ENCODE assay signal across 13 cellular contexts in genomic region chr1:50973875-50974617, GRCh38. TPM values are rescaled to one million over a fixed set of nuclear protein-coding genes. Genes with fewer than 3 reads are reported as not detected.
DNase-seq lines count a peak whose midpoint lies in the region; ATAC-seq and TF ChIP-seq lines count a peak whose summit lies in the region.
"Had no signal": no experiment of that assay in that cellular context is flagged by ENCODE, and none has a peak within 500 bp of the region (broad histone marks: within the 10 kb centered on the region; RNA-seq: fewer than 3 reads in every experiment).

No MANE protein-coding gene starts in this region.

- intact Hi-C loops in left ventricle myocardium inferior (cut with micrococcal nuclease) = no loop called here
- intact Hi-C loops in Right ventricle myocardium superior (cut with DNase I) = no loop called here
- intact Hi-C loops in vagina (cut with DNase I) = no loop called here

- H3K27ac ChIP-seq in left ventricle myocardium inferior (replicated peaks) (peak overlapping the region; percentile 99), endodermal cell (ENCODE audit: low read depth, low read length) (no peak overlapping the region), vagina (peak overlapping the region; percentile 97), foreskin keratinocyte (no peak overlapping the region)

- ATAC-seq in Right ventricle myocardium superior (ENCODE audit: poor library complexity) = no peak
- ATAC-seq in foreskin keratinocyte = no peak

- TF ChIP-seq CTCF in left ventricle myocardium inferior (IDR thresholded peaks at IDR 0.05; ENCODE audit: borderline replicate concordance) = no peak
- TF ChIP-seq CTCF in endodermal cell (conservative IDR thresholded peaks at IDR 0.05) = no peak
- TF ChIP-seq CTCF in vagina (IDR thresholded peaks at IDR 0.05) = no peak
- TF ChIP-seq CTCF in foreskin keratinocyte (conservative IDR thresholded peaks at IDR 0.05) = no peak

- no peaks in the 10 kb centered on the region for H3K27me3 ChIP-seq in left ventricle myocardium inferior (ENCODE audit: low read depth)
- H3K27me3 ChIP-seq in endodermal cell (ENCODE audit: control insufficient read depth, insufficient read depth, low read length, poor library complexity, severe bottlenecking) = peaks cover 98% of the 10 kb centered on the region
- no peaks in the 10 kb centered on the region for H3K27me3 ChIP-seq in vagina
- peaks cover 30% of the 10 kb centered on the region for H3K27me3 ChIP-seq in foreskin keratinocyte

- H3K9ac ChIP-seq in endodermal cell (ENCODE audit: extremely low read depth, low read length, poor library complexity, severe bottlenecking) = no peak overlapping the region

- H3K4me3 Mint-ChIP-seq in endodermal cell = no peak overlapping the region
- H3K4me3 Mint-ChIP-seq: activated CD4-positive, alpha-beta memory T cell treated with anti-CD3 and anti-CD28 coated beads for 36 hours; activated naive CD8-positive, alpha-beta T cell treated with anti-CD3 and anti-CD28 coated beads, Interleukin-2, amount 10 ng/mL, durations not matched to agents 7 days and 5 days had no signal

- no peaks in the 10 kb centered on the region for H3K36me3 ChIP-seq in left ventricle myocardium inferior
- H3K36me3 ChIP-seq in endodermal cell (ENCODE audit: control insufficient read depth, insufficient read depth, low read length) = no peaks in the 10 kb centered on the region
- H3K36me3 ChIP-seq in vagina = no peaks in the 10 kb centered on the region

- DNase-seq in left ventricle myocardium inferior = no peak
- no peak for DNase-seq in Right ventricle myocardium superior
- DNase-seq in NCI-H748 (lab: John Stamatoyannopoulos, UW; ENCODE audit: unreplicated experiment) = peak; percentile 67
- DNase-seq in endodermal cell = peak; percentile 53
- DNase-seq in vagina (ENCODE audit: extremely low spot score in 2 of 2) = no peak
- DNase-seq in foreskin keratinocyte = no peak
- DNase-seq in SKM-1 treated with dmso at 0.1 percent for 144 hours (lab: John Stamatoyannopoulos, UW; ENCODE audit: unreplicated experiment) = no peak
- DNase-seq in GM19238 (ENCODE audit: insufficient read length, low spot score) = no peak
- DNase-seq: activated CD4-positive, alpha-beta memory T cell treated with anti-CD3 and anti-CD28 coated beads for 36 hours; activated naive CD8-positive, alpha-beta T cell treated with anti-CD3 and anti-CD28 coated beads, Interleukin-2, amount 10 ng/mL, durations not matched to agents 7 days and 5 days; AML-193; KG1; stimulated activated CD4-positive, alpha-beta T cell treated with anti-CD3 and anti-CD28 coated beads, Interleukin-12 subunit alpha, Interleukin-12 subunit beta, amount 100 ng/mL, for 4 hours had no signal

- H3K9me3 Mint-ChIP-seq in endodermal cell = no peaks in the 10 kb centered on the region
- H3K9me3 Mint-ChIP-seq: activated CD4-positive, alpha-beta memory T cell treated with anti-CD3 and anti-CD28 coated beads for 36 hours; activated naive CD8-positive, alpha-beta T cell treated with anti-CD3 and anti-CD28 coated beads, Interleukin-2, amount 10 ng/mL, durations not matched to agents 7 days and 5 days had no signal

- 8 to 10% methylated on average over 6 to 13 of the region's 13 CpGs for WGBS in endodermal cell (ENCODE audit: insufficient coverage in 1 of 2, insufficient read length in 1 of 2), 2 experiments

- peaks cover 92% of the 10 kb centered on the region for H3K27me3 Mint-ChIP-seq in endodermal cell (ENCODE audit: insufficient read depth)

- peaks cover 26% of the 10 kb centered on the region for H3K4me1 Mint-ChIP-seq in endodermal cell

- no peak for TF ChIP-seq POLR2A in vagina (IDR thresholded peaks at IDR 0.05)

- H3K36me3 Mint-ChIP-seq in endodermal cell (ENCODE audit: low read depth) = no peaks in the 10 kb centered on the region

- H3K4me3 ChIP-seq in left ventricle myocardium inferior (peak overlapping the region; percentile 93), endodermal cell (ENCODE audit: low read length) (no peak overlapping the region), vagina (no peak overlapping the region)

- no peak overlapping the region for H3K27ac Mint-ChIP-seq in endodermal cell
- H3K27ac Mint-ChIP-seq: activated CD4-positive, alpha-beta memory T cell treated with anti-CD3 and anti-CD28 coated beads for 36 hours; activated naive CD8-positive, alpha-beta T cell treated with anti-CD3 and anti-CD28 coated beads, Interleukin-2, amount 10 ng/mL, durations not matched to agents 7 days and 5 days had no signal

- H3K4me1 ChIP-seq in left ventricle myocardium inferior (peaks cover 57% of the 10 kb centered on the region), endodermal cell (ENCODE audit: control insufficient read depth, insufficient read depth, low read length) (no peaks in the 10 kb centered on the region), vagina (no peaks in the 10 kb centered on the region), foreskin keratinocyte (no peaks in the 10 kb centered on the region)

- H3K9me3 ChIP-seq in left ventricle myocardium inferior (replicated peaks) (no peaks in the 10 kb centered on the region), endodermal cell (ENCODE audit: control insufficient read depth, low read length) (no peaks in the 10 kb centered on the region), vagina (no peaks in the 10 kb centered on the region)

RNA-seq across cellular contexts. Expression of gene CDKN2C, which starts 4.0 kb away (rescaled TPM):
- total RNA-seq in left ventricle myocardium inferior (12.8 TPM), Right ventricle myocardium superior (15.1 TPM), endodermal cell (under 1 TPM; 0.66 TPM), vagina (22.8 TPM), foreskin keratinocyte (2.6 and 3.3 TPM in 2 replicates)
- 1.6 TPM for polyA plus RNA-seq in endodermal cell (2013, experiment 1 of 2)
- polyA plus RNA-seq in endodermal cell (2013, experiment 2 of 2) = 1.7 TPM
- 2.5 and 3.2 TPM in 2 replicates for polyA plus RNA-seq in foreskin keratinocyte

RNA-seq across cellular contexts. Expression of gene FAF1, which starts 14.0 kb away (rescaled TPM):
- total RNA-seq in left ventricle myocardium inferior (80.0 TPM), Right ventricle myocardium superior (88.1 TPM), endodermal cell (10 to 100 TPM; 76.4 to 94.4 TPM), vagina (40.0 TPM), foreskin keratinocyte (67.1 and 68.7 TPM in 2 replicates)
- 66.4 TPM for polyA plus RNA-seq in endodermal cell (2013, experiment 1 of 2)
- polyA plus RNA-seq in endodermal cell (2013, experiment 2 of 2) = 61.6 TPM
- polyA plus RNA-seq in foreskin keratinocyte = 45.4 and 53.3 TPM in 2 replicates

Comparison
In these comparisons a context has a peak if more than half of its experiments do, and no peak if none do; other contexts are left out.
1. DNase-seq: peak in NCI-H748 (single experiment) and endodermal cell (single experiment); none in left ventricle myocardium inferior (single experiment), Right ventricle myocardium superior (single experiment), vagina (0 of 2), foreskin keratinocyte (0 of 2), SKM-1 treated with dmso at 0.1 percent for 144 hours (single experiment) and GM19238 (single experiment).
2. H3K27ac ChIP-seq: peak in left ventricle myocardium inferior (single experiment) and vagina (single experiment); none in endodermal cell (single experiment) and foreskin keratinocyte (single experiment).